9 cellular contexts compared by ENCODE assay signal in the genomic region with DNA sequence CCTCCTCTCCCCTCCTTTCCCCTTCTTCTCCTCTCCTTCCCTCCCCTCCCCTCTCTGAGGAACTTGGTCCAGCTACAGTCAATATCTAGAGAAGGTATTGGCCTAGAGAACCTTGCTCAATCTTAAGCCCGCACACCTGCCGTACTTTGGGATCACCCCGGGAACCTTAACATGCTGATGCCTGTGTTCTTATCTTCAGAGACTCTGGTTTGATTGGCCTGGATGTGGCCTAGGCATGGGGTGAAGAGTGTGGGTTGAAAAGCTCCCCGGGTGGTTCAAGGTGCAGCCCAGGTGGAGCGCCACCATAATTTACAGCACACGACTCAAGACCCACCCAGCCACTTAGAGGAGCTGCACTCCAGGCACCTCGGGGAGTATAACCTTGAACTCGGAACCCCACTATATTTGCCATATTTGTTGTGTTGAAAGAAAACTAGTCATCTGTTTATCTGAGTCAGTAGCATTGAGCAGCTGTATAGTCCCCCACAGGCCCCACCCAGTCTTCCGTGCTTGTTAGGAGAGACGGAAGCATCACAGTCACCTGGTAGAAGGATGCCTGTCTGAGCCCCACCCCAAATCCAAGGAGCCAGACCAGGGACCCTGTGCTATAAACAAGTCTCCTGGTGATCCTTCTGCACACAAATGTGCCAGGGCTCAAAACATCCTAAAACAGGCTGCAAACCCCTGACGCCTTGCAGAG. TPM values are rescaled to one million over a fixed set of nuclear protein-coding genes. Genes with fewer than 3 reads are reported as not detected.
DNase-seq lines count a peak whose midpoint lies in the region; ATAC-seq and TF ChIP-seq lines count a peak whose summit lies in the region.
"Had no signal": no experiment of that assay in that cellular context is flagged by ENCODE, and none has a peak within 500 bp of the region (broad histone marks: within the 10 kb centered on the region; RNA-seq: fewer than 3 reads in every experiment).

No MANE protein-coding gene starts in this region.

- H3K79me2 ChIP-seq in PC-9 (ENCODE audit: low read depth) = no peaks in the 10 kb centered on the region
- H3K79me2 ChIP-seq in SK-N-SH (ENCODE audit: insufficient read depth) = no peaks in the 10 kb centered on the region

- no peaks in the 10 kb centered on the region for H3K27me3 Mint-ChIP-seq in activated CD4-positive, alpha-beta memory T cell treated with anti-CD3 and anti-CD28 coated beads, Interleukin-2, amount 10 ng/mL, durations not matched to agents 7 days and 5 days

- H3K4me3 Mint-ChIP-seq in activated CD4-positive, alpha-beta memory T cell treated with anti-CD3 and anti-CD28 coated beads, Interleukin-2, amount 10 ng/mL, durations not matched to agents 7 days and 5 days = peak overlapping the region; percentile 65

- no peak for TF ChIP-seq CTCF in suprapubic skin (IDR thresholded peaks at IDR 0.05)
- TF ChIP-seq CTCF in PC-9 (conservative IDR thresholded peaks at IDR 0.05) = no peak
- TF ChIP-seq CTCF in SK-N-SH (IDR thresholded peaks at IDR 0.05) = no peak

- no peaks in the 10 kb centered on the region for H4K20me1 ChIP-seq in PC-9 (ENCODE audit: insufficient read depth)
- H4K20me1 ChIP-seq in SK-N-SH (ENCODE audit: insufficient read depth) = no peaks in the 10 kb centered on the region

- peak overlapping the region; percentile 45 for H3K27ac ChIP-seq in epithelial cell of prostate
- peak overlapping the region; percentile 35 for H3K27ac ChIP-seq in suprapubic skin
- H3K27ac ChIP-seq in PC-9 = no peak overlapping the region
- H3K27ac ChIP-seq in SK-N-SH (ENCODE audit: low read depth in 2 of 2, low read length in 1 of 2) = no peak overlapping the region

- H2AFZ ChIP-seq in PC-9 (no peak overlapping the region), SK-N-SH (ENCODE audit: low read depth) (no peak overlapping the region)

- H3K9ac ChIP-seq in SK-N-SH = no peak overlapping the region

- H3F3A ChIP-seq in PC-9 (ENCODE audit: insufficient read depth, low read depth) (peaks cover 28% of the 10 kb centered on the region), SK-N-SH (replicated peaks; ENCODE audit: insufficient read depth) (peaks cover 11% of the 10 kb centered on the region)

- no peak overlapping the region for H3K4me2 ChIP-seq in PC-9
- H3K4me2 ChIP-seq in SK-N-SH = no peak overlapping the region

- no peaks in the 10 kb centered on the region for H3K27me3 ChIP-seq in suprapubic skin
- no peaks in the 10 kb centered on the region for H3K27me3 ChIP-seq in PC-9 (ENCODE audit: insufficient read depth, low read depth)
- H3K27me3 ChIP-seq in SK-N-SH (ENCODE audit: insufficient read depth) = no peaks in the 10 kb centered on the region

- POLR2A ChIA-PET in activated CD4-positive, alpha-beta memory T cell treated with anti-CD3 and anti-CD28 coated beads, Interleukin-2, amount 10 ng/mL, durations not matched to agents 7 days and 5 days (lab: Charles Lee) = interaction anchor here (1.0 to 35.8 kb wide), 12 partner anchors 8 to 310 kb away, joined by 3 to 1205 read pairs (median 28); partner anchors contain the start of genes CNTRL, FBXW2, PHF19 and PSMD5
- POLR2A ChIA-PET in PC-9 (lab: Charles Lee; ENCODE audit: unreplicated experiment) (no interaction called here), SK-N-SH (lab: Yijun Ruan, JAX) (interaction anchor here (0.9 kb wide), 1 partner anchor 36 kb away, joined by 3 read pairs; no protein-coding TSS in a partner anchor)

- BruUV-seq in PC-9 (replicated peaks; lab: Mats Ljungman, UMichigan) = no TSS peak

- no peak overlapping the region for H3K4me3 ChIP-seq in suprapubic skin
- H3K4me3 ChIP-seq in PC-9 = no peak overlapping the region
- H3K4me3 ChIP-seq in SK-N-SH (ENCODE audit: low read depth in 2 of 2, low read length in 1 of 2) = no peak overlapping the region

- ATAC-seq in Right ventricle myocardium inferior = no peak

- peaks cover 15% of the 10 kb centered on the region for H3K36me3 Mint-ChIP-seq in activated CD4-positive, alpha-beta memory T cell treated with anti-CD3 and anti-CD28 coated beads, Interleukin-2, amount 10 ng/mL, durations not matched to agents 7 days and 5 days (ENCODE audit: low read depth)

- H3K4me1 Mint-ChIP-seq in activated CD4-positive, alpha-beta memory T cell treated with anti-CD3 and anti-CD28 coated beads, Interleukin-2, amount 10 ng/mL, durations not matched to agents 7 days and 5 days = peaks cover 85% of the 10 kb centered on the region

- intact Hi-C loops in Right ventricle myocardium inferior (cut with DNase I) = no loop called here
- intact Hi-C loops in PC-9 (cut with micrococcal nuclease; ENCODE audit: unreplicated experiment) = no loop called here

- H3K36me3 ChIP-seq in suprapubic skin (no peaks in the 10 kb centered on the region), PC-9 (ENCODE audit: low read depth) (no peaks in the 10 kb centered on the region), SK-N-SH (replicated peaks in 1 of 2; ENCODE audit: control insufficient read depth in 1 of 2, insufficient read depth in 2 of 2, low read length in 1 of 2) (no peaks in the 10 kb centered on the region)

- 74% methylated on average over 11 of the region's 11 CpGs for WGBS in suprapubic skin
- WGBS in SK-N-SH (ENCODE audit: low lambda C conversion rate) = 97% methylated on average over 11 of the region's 11 CpGs

- TF ChIP-seq EP300 in suprapubic skin (IDR thresholded peaks at IDR 0.05) = no peak
- no peak for TF ChIP-seq EP300 in SK-N-SH (IDR thresholded peaks at IDR 0.05; ENCODE audit: borderline replicate concordance in 1 of 2, low read depth in 1 of 2, low read length in 1 of 2)

- peak; percentile 64 for DNase-seq in LHCN-M2 (ENCODE audit: low read depth)
- DNase-seq in activated CD4-positive, alpha-beta memory T cell treated with anti-CD3 and anti-CD28 coated beads, Interleukin-2, amount 10 ng/mL, durations not matched to agents 7 days and 5 days = peak; percentile 81
- DNase-seq in epithelial cell of prostate (ENCODE audit: low read depth, low spot score) = no peak
- no peak for DNase-seq in suprapubic skin (ENCODE audit: low spot score in 2 of 2)
- DNase-seq in Right ventricle myocardium inferior (ENCODE audit: missing footprints) = no peak
- no peak for DNase-seq in PC-9
- no peak for DNase-seq in SK-N-SH
- DNase-seq: foreskin fibroblast, NCI-H524 treated with DMSO at 0.1 percent for 48 hours had no signal

- CTCF ChIA-PET in activated CD4-positive, alpha-beta memory T cell treated with anti-CD3 and anti-CD28 coated beads, Interleukin-2, amount 10 ng/mL, durations not matched to agents 7 days and 5 days (lab: Charles Lee) = interaction anchor here (1.1 to 5.7 kb wide), 11 partner anchors 12 to 45 kb away, joined by 3 to 59 read pairs (median 8); partner anchors contain the start of genes PHF19 and TRAF1
- CTCF ChIA-PET in PC-9 (lab: Charles Lee) (no interaction called here), SK-N-SH (lab: Yijun Ruan, JAX) (no interaction called here)

- H3K9me3 Mint-ChIP-seq in activated CD4-positive, alpha-beta memory T cell treated with anti-CD3 and anti-CD28 coated beads, Interleukin-2, amount 10 ng/mL, durations not matched to agents 7 days and 5 days = no peaks in the 10 kb centered on the region

- H3K27ac Mint-ChIP-seq in activated CD4-positive, alpha-beta memory T cell treated with anti-CD3 and anti-CD28 coated beads, Interleukin-2, amount 10 ng/mL, durations not matched to agents 7 days and 5 days = peak overlapping the region; percentile 94

- no peaks in the 10 kb centered on the region for H3K9me3 ChIP-seq in suprapubic skin
- H3K9me3 ChIP-seq in PC-9 (ENCODE audit: insufficient read depth, low read depth) = no peaks in the 10 kb centered on the region
- no peaks in the 10 kb centered on the region for H3K9me3 ChIP-seq in SK-N-SH

- no peak for TF ChIP-seq POLR2A in suprapubic skin (IDR thresholded peaks at IDR 0.05)

- TF ChIP-seq RAD21 in SK-N-SH (IDR thresholded peaks at IDR 0.05; ENCODE audit: low read length) = no peak

- no peaks in the 10 kb centered on the region for H3K9me2 ChIP-seq in PC-9 (ENCODE audit: insufficient read depth)
- H3K9me2 ChIP-seq in SK-N-SH = no peaks in the 10 kb centered on the region

- H3K4me1 ChIP-seq in suprapubic skin (peaks cover 18% of the 10 kb centered on the region), PC-9 (replicated peaks; ENCODE audit: insufficient read depth) (peaks cover 16% of the 10 kb centered on the region), SK-N-SH (ENCODE audit: control insufficient read depth in 1 of 2, insufficient read depth in 2 of 2, low read depth in 1 of 2, low read length in 1 of 2) (peaks cover 1 to 4% of the 10 kb centered on the region in 2 experiments; a peak in 2 of 4 replicates)

TF ChIP-seq in SK-N-SH, 30 proteins besides CTCF, POLR2A, EP300 and RAD21 (continues in another document):
- TF ChIP-seq MXI1 (IDR thresholded peaks at IDR 0.05; ENCODE audit: low read depth, low read length) (no peak), NRF1 (IDR thresholded peaks at IDR 0.05; ENCODE audit: low read depth, low read length) (no peak)

RNA-seq across cellular contexts. Expression of gene PHF19, which starts 14.4 kb away (rescaled TPM):
- 77.5 and 79.1 TPM in 2 replicates for total RNA-seq in LHCN-M2 (2014; rRNA removed)
- 82.9 TPM for polyA plus RNA-seq in LHCN-M2 (2012)
- total RNA-seq in activated CD4-positive, alpha-beta memory T cell treated with anti-CD3 and anti-CD28 coated beads, Interleukin-2, amount 10 ng/mL, durations not matched to agents 7 days and 5 days = 100 to 1,000 TPM; 229 TPM
- total RNA-seq in suprapubic skin = 10 to 100 TPM; 11.3 to 15.5 (median 13.8) TPM
- total RNA-seq in Right ventricle myocardium inferior = 13.2 TPM
- 66.4 and 72.9 TPM in 2 replicates for total RNA-seq in PC-9 (2021)
- 24.5 and 33.4 TPM in 2 replicates for polyA plus RNA-seq in SK-N-SH (2012; rRNA removed)
- polyA plus RNA-seq in SK-N-SH (2012; cell fraction: cytosol; rRNA removed) = 18.0 and 25.0 TPM in 2 replicates
- polyA plus RNA-seq in SK-N-SH (2012; cell fraction: nucleus; rRNA removed) = 38.5 and 64.8 TPM in 2 replicates

RNA-seq across cellular contexts. Expression of gene TRAF1, which starts 35.2 kb away (rescaled TPM):
- 0.90 and 0.98 TPM in 2 replicates for total RNA-seq in LHCN-M2 (2014; rRNA removed)
- polyA plus RNA-seq in LHCN-M2 (2012) = 1.2 TPM
- total RNA-seq in activated CD4-positive, alpha-beta memory T cell treated with anti-CD3 and anti-CD28 coated beads, Interleukin-2, amount 10 ng/mL, durations not matched to agents 7 days and 5 days = 10 to 100 TPM; 73.6 to 74.3 TPM
- 10 to 100 TPM in 1 of 4 donors, 1 to 10 TPM in 3; 3.5 to 12.2 (median 7.5) TPM for total RNA-seq in suprapubic skin
- 2.1 TPM for total RNA-seq in Right ventricle myocardium inferior
- total RNA-seq in PC-9 (2021) = 2.7 and 2.9 TPM in 2 replicates
- 1.2 and 1.5 TPM in 2 replicates for polyA plus RNA-seq in SK-N-SH (2012; rRNA removed)
- 0.54 and 0.84 TPM in 2 replicates for polyA plus RNA-seq in SK-N-SH (2012; cell fraction: cytosol; rRNA removed)
- polyA plus RNA-seq in SK-N-SH (2012; cell fraction: nucleus; rRNA removed) = 3.0 and 3.6 TPM in 2 replicates

RNA-seq across cellular contexts. Expression of gene PSMD5, which starts 48.7 kb away (rescaled TPM):
- 26.9 and 29.0 TPM in 2 replicates for total RNA-seq in LHCN-M2 (2014; rRNA removed)
- 16.0 TPM for polyA plus RNA-seq in LHCN-M2 (2012)
- total RNA-seq in activated CD4-positive, alpha-beta memory T cell treated with anti-CD3 and anti-CD28 coated beads, Interleukin-2, amount 10 ng/mL, durations not matched to agents 7 days and 5 days = 10 to 100 TPM; 51.8 to 64.0 TPM
- 10 to 100 TPM; 30.7 to 47.7 (median 33.0) TPM for total RNA-seq in suprapubic skin
- total RNA-seq in Right ventricle myocardium inferior = 15.3 TPM
- 86.4 and 96.2 TPM in 2 replicates for total RNA-seq in PC-9 (2021)
- polyA plus RNA-seq in SK-N-SH (2012; rRNA removed) = 13.7 and 18.2 TPM in 2 replicates
- polyA plus RNA-seq in SK-N-SH (2012; cell fraction: cytosol; rRNA removed) = 20.7 and 22.6 TPM in 2 replicates
- polyA plus RNA-seq in SK-N-SH (2012; cell fraction: nucleus; rRNA removed) = 6.3 and 14.1 TPM in 2 replicates

Comparison
In these comparisons a context has a peak if more than half of its experiments do, and no peak if none do; other contexts are left out.
1. DNase-seq: peak in LHCN-M2 (single experiment) and activated CD4-positive, alpha-beta memory T cell treated with anti-CD3 and anti-CD28 coated beads, Interleukin-2, amount 10 ng/mL, durations not matched to agents 7 days and 5 days (single experiment); none in epithelial cell of prostate (single experiment), suprapubic skin (0 of 2), Right ventricle myocardium inferior (single experiment), PC-9 (0 of 2) and SK-N-SH (single experiment).
2. H3K27ac ChIP-seq: peak in epithelial cell of prostate (single experiment) and suprapubic skin (single experiment); none in PC-9 (single experiment) and SK-N-SH (0 of 2).
3. RNA of gene TRAF1, which starts 35.2 kb away (total RNA-seq): 73.6 to 74.3 TPM in activated CD4-positive, alpha-beta memory T cell treated with anti-CD3 and anti-CD28 coated beads, Interleukin-2, amount 10 ng/mL, durations not matched to agents 7 days and 5 days; 3.5 to 12.2 TPM in suprapubic skin, 2.7 to 2.9 TPM in PC-9, 2.1 TPM in Right ventricle myocardium inferior (single experiment) and 0.90 to 0.98 TPM in LHCN-M2; every median in the first group is over 4 times any median in the second.